24 cellular contexts compared by ENCODE assay signal in the genomic region with DNA sequence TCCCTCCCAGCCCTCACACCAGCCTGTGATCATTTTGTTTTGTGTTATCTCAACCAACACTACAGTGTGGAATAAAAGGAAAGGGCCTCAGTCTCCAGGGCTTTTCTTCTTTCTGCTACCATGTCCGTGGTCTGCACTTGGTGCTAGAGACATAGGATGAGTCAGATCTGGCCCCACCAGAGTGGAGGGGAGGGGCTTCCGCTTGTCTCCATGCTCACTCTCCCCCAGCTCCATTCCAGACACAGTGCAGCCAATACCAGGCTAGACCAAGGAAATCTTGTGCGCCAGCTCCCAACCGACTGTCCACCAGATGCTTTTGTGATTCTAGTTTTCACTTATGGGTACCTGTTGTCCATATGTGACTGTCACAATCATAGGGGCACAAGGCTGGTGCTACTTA. TPM values are rescaled to one million over a fixed set of nuclear protein-coding genes. Genes with fewer than 3 reads are reported as not detected.
DNase-seq lines count a peak whose midpoint lies in the region; ATAC-seq, FAIRE-seq and TF ChIP-seq lines count a peak whose summit lies in the region.
"Had no signal": no experiment of that assay in that cellular context is flagged by ENCODE, and none has a peak within 500 bp of the region (broad histone marks: within the 10 kb centered on the region; RNA-seq: fewer than 3 reads in every experiment).

No MANE protein-coding gene starts in this region.

- H3K4me3 ChIP-seq in BE2C (ENCODE audit: low read depth, low read length) (no peak overlapping the region), NB4 (ENCODE audit: low read depth, low read length) (no peak overlapping the region), bronchial epithelial cell (ENCODE audit: low read depth, low read length) (no peak overlapping the region), body of pancreas (no peak overlapping the region)
- H3K4me3 ChIP-seq: K562 had no signal

- TF ChIP-seq POLR2A in NB4 (IDR thresholded peaks at IDR 0.05; ENCODE audit: extremely low read depth, insufficient read length) (no peak), body of pancreas (IDR thresholded peaks at IDR 0.05) (no peak)

- no peak overlapping the region for H3K27ac Mint-ChIP-seq in activated naive CD4-positive, alpha-beta T cell treated with anti-CD3 and anti-CD28 coated beads, Interleukin-2, amount 50 U/mL, for 72 hours
- H3K27ac Mint-ChIP-seq in activated CD4-positive, alpha-beta T cell treated with anti-CD3 and anti-CD28 coated beads for 36 hours: no peak overlapping the region
- H3K27ac Mint-ChIP-seq: B cell; CD4-positive, CD25-positive, alpha-beta regulatory T cell; HFFc6 had no signal

- peak; percentile 50 for FAIRE-seq in bronchial epithelial cell (lab: Jason Lieb, UNC)
- FAIRE-seq: G401.6, GM12891, GM18507, HTR-8/SVneo, K562 had no signal

- no peaks in the 10 kb centered on the region for H3K27me3 Mint-ChIP-seq in activated CD4-positive, alpha-beta T cell treated with anti-CD3 and anti-CD28 coated beads for 36 hours
- H3K27me3 Mint-ChIP-seq: CD4-positive, CD25-positive, alpha-beta regulatory T cell had no signal

- H3K27me3 ChIP-seq in BE2C (no peaks in the 10 kb centered on the region), bronchial epithelial cell (ENCODE audit: control insufficient read depth, insufficient read depth, low read length) (peaks cover 17% of the 10 kb centered on the region), body of pancreas (no peaks in the 10 kb centered on the region)

- H3K4me3 Mint-ChIP-seq in activated CD4-positive, alpha-beta T cell treated with anti-CD3 and anti-CD28 coated beads for 36 hours: no peak overlapping the region
- H3K4me3 Mint-ChIP-seq: B cell; CD4-positive, CD25-positive, alpha-beta regulatory T cell; CD8-positive, alpha-beta memory T cell; HFFc6 had no signal

- no peak for TF ChIP-seq CTCF in BE2C (IDR thresholded peaks at IDR 0.05; ENCODE audit: low read depth, low read length)
- TF ChIP-seq CTCF in NB4 (IDR thresholded peaks at IDR 0.05; ENCODE audit: low read depth, low read length): no peak
- TF ChIP-seq CTCF in bronchial epithelial cell (IDR thresholded peaks at IDR 0.05; ENCODE audit: insufficient read depth, low read length, severe bottlenecking): no peak
- TF ChIP-seq CTCF in body of pancreas (IDR thresholded peaks at IDR 0.05): no peak

- H3K36me3 ChIP-seq in BE2C: no peaks in the 10 kb centered on the region
- no peaks in the 10 kb centered on the region for H3K36me3 ChIP-seq in bronchial epithelial cell (ENCODE audit: control insufficient read depth, insufficient read depth, low read length)
- H3K36me3 ChIP-seq in body of pancreas (replicated peaks in 1 of 2; ENCODE audit: insufficient read depth in 1 of 2, low read depth in 2 of 2): no peaks in the 10 kb centered on the region

- H3K9me3 ChIP-seq in BE2C (no peaks in the 10 kb centered on the region), body of pancreas (no peaks in the 10 kb centered on the region)

- POLR2A ChIA-PET in activated CD4-positive, alpha-beta T cell treated with anti-CD3 and anti-CD28 coated beads for 36 hours (lab: Charles Lee): no interaction called here

- H3K27ac ChIP-seq in body of pancreas: no peak overlapping the region
- H3K27ac ChIP-seq: HL-60 had no signal

- H3K4me1 Mint-ChIP-seq in activated CD4-positive, alpha-beta T cell treated with anti-CD3 and anti-CD28 coated beads for 36 hours: peaks cover 4% of the 10 kb centered on the region
- H3K4me1 Mint-ChIP-seq: B cell had no signal

- H3K9me3 Mint-ChIP-seq in activated naive CD4-positive, alpha-beta T cell treated with anti-CD3 and anti-CD28 coated beads, Interleukin-2, amount 50 U/mL, for 72 hours: peaks cover 0 to 5% of the 10 kb centered on the region in 2 donors
- no peaks in the 10 kb centered on the region for H3K9me3 Mint-ChIP-seq in activated CD4-positive, alpha-beta T cell treated with anti-CD3 and anti-CD28 coated beads for 36 hours (ENCODE audit: low read depth)
- H3K9me3 Mint-ChIP-seq: CD4-positive, CD25-positive, alpha-beta regulatory T cell; CD8-positive, alpha-beta memory T cell; HFFc6 had no signal

- H3K36me3 Mint-ChIP-seq in activated naive CD4-positive, alpha-beta T cell treated with anti-CD3 and anti-CD28 coated beads, Interleukin-2, amount 50 U/mL, for 72 hours: no peaks in the 10 kb centered on the region
- H3K36me3 Mint-ChIP-seq in activated CD4-positive, alpha-beta T cell treated with anti-CD3 and anti-CD28 coated beads for 36 hours (ENCODE audit: low read depth): no peaks in the 10 kb centered on the region
- H3K36me3 Mint-ChIP-seq: CD4-positive, CD25-positive, alpha-beta regulatory T cell had no signal

- WGBS in body of pancreas, 2 donors: 67 to 79% methylated on average over 4 of the region's 4 CpGs

- intact Hi-C loops in body of pancreas (cut with DNase I): no loop called here
- intact Hi-C loops in activated CD4-positive, alpha-beta T cell treated with anti-CD3 and anti-CD28 coated beads for 36 hours (cut with DNase I, micrococcal nuclease): no loop called here

- DNase-seq in BE2C (peak; percentile 37), EH (ENCODE audit: low read depth) (peak; percentile 20), NB4 (ENCODE audit: low read depth) (peak; percentile 59), bronchial epithelial cell (ENCODE audit: low read depth) (no peak), body of pancreas (no peak)
- no peak for DNase-seq in activated naive CD4-positive, alpha-beta T cell treated with anti-CD3 and anti-CD28 coated beads, Interleukin-2, amount 50 U/mL, for 72 hours (ENCODE audit: low spot score in 2 of 2)
- no peak for DNase-seq in activated CD4-positive, alpha-beta T cell treated with anti-CD3 and anti-CD28 coated beads for 36 hours
- DNase-seq: C1 segment of cervical spinal cord; CD4-positive, CD25-positive, alpha-beta regulatory T cell; CD8-positive, alpha-beta memory T cell; COR-L47; DMS 273 treated with DMSO at 0.1 percent for 48 hours; GOT3; H7; HFFc6; IMR-90 had no signal

- CTCF ChIA-PET in activated CD4-positive, alpha-beta T cell treated with anti-CD3 and anti-CD28 coated beads for 36 hours (lab: Charles Lee): interaction anchor here (1.1 kb wide), 1 partner anchor 113 kb away, joined by 3 read pairs; no protein-coding TSS in a partner anchor

- no peak for ATAC-seq in body of pancreas
- ATAC-seq in activated naive CD4-positive, alpha-beta T cell treated with anti-CD3 and anti-CD28 coated beads, Interleukin-2, amount 50 U/mL, for 72 hours: no peak
- no peak for ATAC-seq in activated CD4-positive, alpha-beta T cell treated with anti-CD3 and anti-CD28 coated beads for 36 hours
- ATAC-seq: HCT116, K562 had no signal

- H3K4me1 ChIP-seq in BE2C: peaks cover 14% of the 10 kb centered on the region
- no peaks in the 10 kb centered on the region for H3K4me1 ChIP-seq in body of pancreas

RNA-seq across cellular contexts. Expression of gene TMEM115, which starts 51.9 kb away (rescaled TPM):
- 60.3 TPM for polyA plus RNA-seq in BE2C (2012; ENCODE audit: insufficient read depth, insufficient read length, low read depth)
- 19.7 and 22.8 TPM in 2 replicates for total RNA-seq in bronchial epithelial cell
- 10 to 100 TPM; 39.4 to 54.1 TPM for total RNA-seq in body of pancreas
- 10 to 100 TPM; 10.9 to 15.1 TPM for total RNA-seq in activated naive CD4-positive, alpha-beta T cell treated with anti-CD3 and anti-CD28 coated beads, Interleukin-2, amount 50 U/mL, for 72 hours
- total RNA-seq in activated CD4-positive, alpha-beta T cell treated with anti-CD3 and anti-CD28 coated beads for 36 hours: 10 to 100 TPM; 13.1 to 16.1 TPM

Comparison
In these comparisons a context has a peak if more than half of its experiments do, and no peak if none do; other contexts are left out.
1. DNase-seq: peak in BE2C (single experiment), EH (single experiment) and NB4 (single experiment); none in bronchial epithelial cell (single experiment), body of pancreas (0 of 4), activated naive CD4-positive, alpha-beta T cell treated with anti-CD3 and anti-CD28 coated beads, Interleukin-2, amount 50 U/mL, for 72 hours (0 of 2) and activated CD4-positive, alpha-beta T cell treated with anti-CD3 and anti-CD28 coated beads for 36 hours (single experiment).